19 cellular contexts compared by ENCODE assay signal in the genomic region with DNA sequence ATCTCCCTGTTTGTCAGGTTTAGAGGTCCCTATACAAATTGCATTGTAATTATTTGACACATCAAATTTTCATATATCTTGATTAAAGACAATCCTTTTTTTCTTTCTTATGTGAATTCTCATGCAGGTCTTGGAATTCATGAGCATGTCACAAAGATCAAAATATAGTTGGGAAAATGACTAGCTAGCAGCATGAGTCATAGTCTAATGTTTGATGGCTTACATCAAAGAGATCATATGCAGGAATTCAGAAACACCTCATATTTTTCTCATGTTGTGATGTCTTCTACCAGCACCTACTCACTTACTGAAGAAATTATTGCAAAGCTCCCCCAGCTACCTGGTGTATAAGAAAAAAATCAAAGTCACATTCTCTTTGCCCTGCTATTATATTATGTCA.
"Had no signal": no experiment of that assay in that cellular context is flagged by ENCODE, and none has a peak within 500 bp of the region (broad histone marks: within the 10 kb centered on the region; RNA-seq: fewer than 3 reads in every experiment).

No MANE protein-coding gene starts in this region.

- H3K27me3 ChIP-seq: esophagus squamous epithelium, neutrophil had no signal

- H3K9me3 ChIP-seq: esophagus squamous epithelium, neutrophil, pancreas had no signal

- ATAC-seq: activated CD8-positive, alpha-beta T cell treated with anti-CD3 and anti-CD28 coated beads for 36 hours; activated T-helper 17 cell treated with anti-CD3 and anti-CD28 coated beads, Interleukin-2, amount 50 U/mL, for 72 hours; natural killer cell; pancreas had no signal

- H3K36me3 ChIP-seq: esophagus squamous epithelium, neutrophil, pancreas had no signal

- H3K4me3 ChIP-seq: esophagus squamous epithelium, pancreas had no signal

- DNase-seq: activated CD4-positive, alpha-beta T cell treated with anti-CD3 and anti-CD28 coated beads, Interleukin-2, amount 10 ng/mL, durations not matched to agents 24 days and 14 days; activated CD8-positive, alpha-beta T cell treated with anti-CD3 and anti-CD28 coated beads for 36 hours; activated naive CD4-positive, alpha-beta T cell; activated naive CD8-positive, alpha-beta T cell treated with anti-CD3 and anti-CD28 coated beads for 36 hours; activated T-cell treated with anti-CD3 and anti-CD28 coated beads, Interleukin-2, amount 50 U/mL, for 1 hour; amniotic stem cell; cerebellar nuclear complex; effector CD8-positive, alpha-beta T cell; esophagus squamous epithelium; immature natural killer cell; mesendoderm; natural killer cell; pancreas; stimulated activated CD4-positive, alpha-beta T cell treated with anti-CD3 and anti-CD28 coated beads, Interleukin-12 subunit alpha, Interleukin-12 subunit beta, amount 100 ng/mL, for 4 hours; stimulated activated CD4-positive, alpha-beta T cell treated with anti-CD3 and anti-CD28 coated beads, Interleukin-1b, Interleukin-23, amount 100 ng/mL, for 48 hours; stimulated activated CD8-positive, alpha-beta memory T cell treated with anti-CD3 and anti-CD28 coated beads, Interleukin-4, amount 100 ng/mL, for 48 hours; stimulated activated naive CD4-positive, alpha-beta T cell had no signal

- H3K27ac ChIP-seq: esophagus squamous epithelium, neutrophil, pancreas had no signal

- H3K4me1 ChIP-seq: esophagus squamous epithelium, pancreas had no signal
